Comparison of ENCODE assay signal across 28 cellular contexts in genomic region chr20:25567286-25567685, GRCh38.
"Had no signal": no experiment of that assay in that cellular context is flagged by ENCODE, and none has a peak within 500 bp of the region (broad histone marks: within the 10 kb centered on the region; RNA-seq: fewer than 3 reads in every experiment).

No MANE protein-coding gene starts in this region.

- H3K27ac ChIP-seq: KMS-11, Peyer's patch, SJSA1 had no signal

- H3K4me2 ChIP-seq: KMS-11, SK-N-SH had no signal

- H3K36me3 ChIP-seq: Peyer's patch had no signal

- H3K27ac Mint-ChIP-seq: activated CD4-positive, alpha-beta memory T cell treated with anti-CD3 and anti-CD28 coated beads, Interleukin-2, amount 10 ng/mL, durations not matched to agents 7 days and 5 days; activated naive CD4-positive, alpha-beta T cell treated with anti-CD3 and anti-CD28 coated beads, Interleukin-2, amount 50 U/mL, for 24 hours; activated T-helper 1 cell treated with anti-CD3 and anti-CD28 coated beads, Interleukin-12 subunit alpha, Interleukin-12 subunit beta, Interleukin-2, Interleukin-4 antibody, amounts not matched to agents 30 ng/mL and 10 ng/mL and 1 ng/mL, durations not matched to agents 14 hours and 24 hours and 36 hours; brain; T-helper 1 cell treated with Interleukin-12 subunit alpha and Interleukin-12 subunit beta and Interleukin-4 antibody, amounts not matched to agents 30 μg/mL and 1 μg/mL, for 36 hours; T-helper 2 cell treated with Interferon-gamma antibody and Interleukin-4, amounts not matched to agents 5 μg/mL and 100 μg/mL, for 36 hours had no signal

- ATAC-seq: activated CD4-positive, CD25-positive, alpha-beta regulatory T cell treated with anti-CD3 and anti-CD28 coated beads, Interleukin-2, amount 50 U/mL, for 24 hours; activated T-cell treated with anti-CD3 and anti-CD28 coated beads, Interleukin-2, amount 50 U/mL, for 4 hours had no signal

- H3K9ac ChIP-seq: KMS-11, SK-N-SH had no signal

- H3K27me3 Mint-ChIP-seq: activated CD4-positive, alpha-beta memory T cell treated with anti-CD3 and anti-CD28 coated beads, Interleukin-2, amount 10 ng/mL, durations not matched to agents 7 days and 5 days; activated naive CD4-positive, alpha-beta T cell treated with anti-CD3 and anti-CD28 coated beads, Interleukin-2, amount 50 U/mL, for 24 hours; brain had no signal

- H3K4me3 Mint-ChIP-seq: activated CD4-positive, alpha-beta memory T cell treated with anti-CD3 and anti-CD28 coated beads, Interleukin-2, amount 10 ng/mL, durations not matched to agents 7 days and 5 days; activated naive CD4-positive, alpha-beta T cell treated with anti-CD3 and anti-CD28 coated beads, Interleukin-2, amount 50 U/mL, for 24 hours; activated T-cell treated with anti-CD3 and anti-CD28 coated beads, Interleukin-2, amount 50 U/mL, for 4 hours; activated T-helper 1 cell treated with anti-CD3 and anti-CD28 coated beads, Interleukin-12 subunit alpha, Interleukin-12 subunit beta, Interleukin-2, Interleukin-4 antibody, amounts not matched to agents 30 ng/mL and 10 ng/mL and 1 ng/mL, durations not matched to agents 14 hours and 24 hours and 36 hours; brain; T-helper 1 cell treated with Interleukin-12 subunit alpha and Interleukin-12 subunit beta and Interleukin-4 antibody, amounts not matched to agents 30 μg/mL and 1 μg/mL, for 36 hours; T-helper 2 cell treated with Interferon-gamma antibody and Interleukin-4, amounts not matched to agents 5 μg/mL and 100 μg/mL, for 36 hours had no signal

- DNase-seq: activated CD4-positive, alpha-beta memory T cell treated with anti-CD3 and anti-CD28 coated beads, Interleukin-2, amount 10 ng/mL, durations not matched to agents 7 days and 5 days; activated CD4-positive, alpha-beta T cell treated with anti-CD3 and anti-CD28 coated beads for 4 hours; activated effector memory CD4-positive, alpha-beta T cell treated with Interleukin-2 at 50 U/mL for 16 hours; activated T-cell treated with anti-CD3 and anti-CD28 coated beads for 4 hours; activated T-cell treated with anti-CD3 and anti-CD28 coated beads, Interleukin-2, amount 50 U/mL, for 4 hours; anterior cingulate cortex; caudate nucleus; cerebellar nuclear complex; MM.1S; MV-4-11; NCI-H1092; NCI-H1436 treated with DMSO at 0.1 percent for 48 hours; NCI-H1694 treated with DMSO at 0.1 percent for 48 hours; NCI-H2029; NCI-H345; NCI-H524 treated with DMSO at 0.1 percent for 48 hours; Peyer's patch; RPMI8226; SHP77 treated with DMSO at 0.1 percent for 48 hours; SK-N-SH had no signal

- H3K4me3 ChIP-seq: Peyer's patch, SJSA1 had no signal

- H3K9me3 Mint-ChIP-seq: activated CD4-positive, alpha-beta memory T cell treated with anti-CD3 and anti-CD28 coated beads, Interleukin-2, amount 10 ng/mL, durations not matched to agents 7 days and 5 days; activated T-cell treated with anti-CD3 and anti-CD28 coated beads, Interleukin-2, amount 50 U/mL, for 4 hours had no signal

- H3K4me1 ChIP-seq: Peyer's patch had no signal

- H3K27me3 ChIP-seq: Peyer's patch, SJSA1 had no signal

- H3K9me3 ChIP-seq: Peyer's patch, SK-N-SH had no signal
